ENCODE assay signal across 24 cellular contexts in the genomic region with DNA sequence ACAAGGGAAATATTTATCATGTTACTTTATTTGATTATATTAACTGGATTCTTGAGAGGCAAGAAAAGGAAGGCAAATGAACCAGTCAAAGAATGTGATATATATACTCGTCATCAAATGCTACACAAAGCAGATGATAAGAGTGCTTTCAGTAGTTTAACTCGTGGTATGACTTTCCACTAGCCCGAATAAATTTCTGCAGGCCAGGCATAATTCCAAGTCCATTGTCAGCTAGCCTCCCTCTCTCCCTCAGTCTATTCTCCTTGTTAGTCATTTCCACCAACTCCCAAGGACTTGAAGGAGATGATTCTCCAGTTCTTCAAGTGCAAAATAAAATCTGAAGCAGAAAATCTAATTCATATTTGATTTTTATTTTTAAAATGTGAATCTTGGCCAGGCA.
"Had no signal": no experiment of that assay in that cellular context is flagged by ENCODE, and none has a peak within 500 bp of the region (broad histone marks: within the 10 kb centered on the region; RNA-seq: fewer than 3 reads in every experiment).

No MANE protein-coding gene starts in this region.

- H3K27ac ChIP-seq: gastroesophageal sphincter, thoracic aorta had no signal

- H3K4me3 Mint-ChIP-seq: activated CD4-positive, alpha-beta memory T cell treated with anti-CD3 and anti-CD28 coated beads for 36 hours; activated naive CD4-positive, alpha-beta T cell treated with anti-CD3 and anti-CD28 coated beads for 36 hours; activated naive CD8-positive, alpha-beta T cell treated with anti-CD3 and anti-CD28 coated beads, Interleukin-2, amount 10 ng/mL, durations not matched to agents 7 days and 5 days; central memory CD8-positive, alpha-beta T cell; neural crest cell; stimulated activated naive B cell treated with anti-CD40 and anti-IgM and Interleukin-4, amounts not matched to agents 10 μg/mL and 1 μg/mL and 100 μg/mL, for 72 hours; T-helper 17 cell; type B pancreatic cell had no signal

- H3K4me1 Mint-ChIP-seq: activated naive CD8-positive, alpha-beta T cell treated with anti-CD3 and anti-CD28 coated beads, Interleukin-2, amount 10 ng/mL, durations not matched to agents 7 days and 5 days; central memory CD8-positive, alpha-beta T cell; stimulated activated naive B cell treated with anti-CD40 and anti-IgM and Interleukin-4, amounts not matched to agents 10 μg/mL and 1 μg/mL and 100 μg/mL, for 72 hours; T-helper 17 cell had no signal

- H3K27me3 ChIP-seq: gastroesophageal sphincter had no signal

- H3K4me3 ChIP-seq: gastroesophageal sphincter, mucosa of descending colon, thoracic aorta had no signal

- H3K9me3 ChIP-seq: gastroesophageal sphincter, mucosa of descending colon, thoracic aorta had no signal

- H3K9me3 Mint-ChIP-seq: activated CD4-positive, alpha-beta memory T cell treated with anti-CD3 and anti-CD28 coated beads for 36 hours; activated naive CD4-positive, alpha-beta T cell treated with anti-CD3 and anti-CD28 coated beads for 36 hours; activated naive CD8-positive, alpha-beta T cell treated with anti-CD3 and anti-CD28 coated beads, Interleukin-2, amount 10 ng/mL, durations not matched to agents 7 days and 5 days; neural crest cell; stimulated activated naive B cell treated with anti-CD40 and anti-IgM and Interleukin-4, amounts not matched to agents 10 μg/mL and 1 μg/mL and 100 μg/mL, for 72 hours; type B pancreatic cell had no signal

- DNase-seq: activated CD4-positive, alpha-beta memory T cell treated with anti-CD3 and anti-CD28 coated beads for 36 hours; activated CD4-positive, alpha-beta T cell treated with anti-CD3 and anti-CD28 coated beads for 48 hours; activated naive CD4-positive, alpha-beta T cell treated with anti-CD3 and anti-CD28 coated beads for 36 hours; activated naive CD8-positive, alpha-beta T cell treated with anti-CD3 and anti-CD28 coated beads, Interleukin-2, amount 10 ng/mL, durations not matched to agents 7 days and 5 days; activated T-cell treated with anti-CD3 and anti-CD28 coated beads, Interleukin-2, amount 50 U/mL, for 48 hours; amygdala; effector memory CD4-positive, alpha-beta T cell; head of caudate nucleus; hypothalamus; mesenchymal stem cell; mucosa of descending colon; occipital lobe; posterior cingulate gyrus; small intestine; stimulated activated CD4-positive, alpha-beta T cell treated with anti-CD3 and anti-CD28 coated beads, Interleukin-2, amount 100 ng/mL, for 48 hours; stimulated activated CD8-positive, alpha-beta memory T cell treated with anti-CD3 and anti-CD28 coated beads, Interleukin-4, amount 100 ng/mL, for 48 hours; stimulated activated naive B cell treated with anti-CD40 and anti-IgM and Interleukin-4, amounts not matched to agents 10 μg/mL and 1 μg/mL and 100 μg/mL, for 72 hours; SW 1271; T-helper 17 cell had no signal

- H3K27ac Mint-ChIP-seq: activated CD4-positive, alpha-beta memory T cell treated with anti-CD3 and anti-CD28 coated beads for 36 hours; activated naive CD4-positive, alpha-beta T cell treated with anti-CD3 and anti-CD28 coated beads for 36 hours; activated naive CD8-positive, alpha-beta T cell treated with anti-CD3 and anti-CD28 coated beads, Interleukin-2, amount 10 ng/mL, durations not matched to agents 7 days and 5 days; stimulated activated naive B cell treated with anti-CD40 and anti-IgM and Interleukin-4, amounts not matched to agents 10 μg/mL and 1 μg/mL and 100 μg/mL, for 72 hours; T-helper 17 cell had no signal

- H3K27me3 Mint-ChIP-seq: central memory CD8-positive, alpha-beta T cell; type B pancreatic cell had no signal

- H3K36me3 Mint-ChIP-seq: activated CD4-positive, alpha-beta memory T cell treated with anti-CD3 and anti-CD28 coated beads for 36 hours; activated naive CD8-positive, alpha-beta T cell treated with anti-CD3 and anti-CD28 coated beads, Interleukin-2, amount 10 ng/mL, durations not matched to agents 7 days and 5 days; stimulated activated naive B cell treated with anti-CD40 and anti-IgM and Interleukin-4, amounts not matched to agents 10 μg/mL and 1 μg/mL and 100 μg/mL, for 72 hours had no signal

- H3K36me3 ChIP-seq: thoracic aorta had no signal
